3 cellular contexts compared by ENCODE assay signal in the genomic region with DNA sequence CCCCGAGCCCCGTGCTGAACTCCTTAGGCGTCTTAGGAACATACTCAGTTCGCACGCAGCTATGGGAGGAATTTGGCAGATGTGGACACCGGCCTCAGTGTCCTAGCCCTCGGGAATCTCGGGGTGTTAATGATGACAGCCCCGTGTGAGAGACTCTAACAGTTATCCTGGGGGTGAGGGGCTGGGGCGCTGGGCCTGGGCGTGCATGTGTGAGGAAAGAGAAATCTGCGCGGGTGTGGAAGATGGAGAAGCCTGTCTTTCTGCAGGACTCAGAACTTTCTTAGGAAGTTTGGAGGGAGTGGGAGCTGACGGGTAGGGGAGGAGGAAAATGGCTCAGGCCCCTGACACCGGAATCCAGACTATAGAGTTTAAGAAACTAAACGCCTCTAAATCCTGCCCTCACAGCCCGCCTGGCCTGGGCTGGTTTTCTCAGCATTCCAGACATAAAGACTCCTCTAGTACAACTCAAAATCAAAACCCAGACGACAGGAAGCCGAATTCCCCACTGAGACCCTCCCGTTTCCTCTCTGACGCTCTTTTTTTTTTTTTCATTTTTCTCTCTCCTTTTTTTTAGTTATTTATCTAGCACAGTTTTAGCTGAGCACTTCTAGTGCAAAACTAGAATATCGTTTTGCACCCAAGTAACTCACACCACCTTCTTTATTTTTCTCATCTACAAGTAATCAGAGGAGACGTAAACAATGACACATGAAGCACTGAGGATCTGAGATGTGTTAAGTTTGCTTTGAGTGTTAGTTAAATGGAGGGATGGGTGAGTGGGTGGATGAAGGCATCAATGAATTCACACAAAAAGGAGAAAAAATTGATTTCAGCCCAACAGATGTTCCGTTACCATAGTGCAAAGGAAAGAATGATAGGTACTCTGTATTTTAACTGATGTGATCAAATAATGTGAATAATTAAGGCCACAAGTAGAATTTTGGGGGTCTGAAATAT.
TF ChIP-seq lines count a peak whose summit lies in the region.

No MANE protein-coding gene starts in this region.

TF ChIP-seq in SK-N-SH, 30 proteins besides CTCF, POLR2A, EP300 and RAD21 (continued from another document):
- no peak for TF ChIP-seq RFX5 (IDR thresholded peaks at IDR 0.05; ENCODE audit: low read length)
- no peak for TF ChIP-seq TAF1 (IDR thresholded peaks at IDR 0.05; ENCODE audit: borderline replicate concordance, low read depth, low read length)

TF ChIP-seq in SK-N-SH treated with all-trans-retinoic acid at 6 μM for 48 hours, 23 proteins besides CTCF, POLR2A, EP300 and RAD21 (continued from another document):
- TF ChIP-seq, protein P1, sequence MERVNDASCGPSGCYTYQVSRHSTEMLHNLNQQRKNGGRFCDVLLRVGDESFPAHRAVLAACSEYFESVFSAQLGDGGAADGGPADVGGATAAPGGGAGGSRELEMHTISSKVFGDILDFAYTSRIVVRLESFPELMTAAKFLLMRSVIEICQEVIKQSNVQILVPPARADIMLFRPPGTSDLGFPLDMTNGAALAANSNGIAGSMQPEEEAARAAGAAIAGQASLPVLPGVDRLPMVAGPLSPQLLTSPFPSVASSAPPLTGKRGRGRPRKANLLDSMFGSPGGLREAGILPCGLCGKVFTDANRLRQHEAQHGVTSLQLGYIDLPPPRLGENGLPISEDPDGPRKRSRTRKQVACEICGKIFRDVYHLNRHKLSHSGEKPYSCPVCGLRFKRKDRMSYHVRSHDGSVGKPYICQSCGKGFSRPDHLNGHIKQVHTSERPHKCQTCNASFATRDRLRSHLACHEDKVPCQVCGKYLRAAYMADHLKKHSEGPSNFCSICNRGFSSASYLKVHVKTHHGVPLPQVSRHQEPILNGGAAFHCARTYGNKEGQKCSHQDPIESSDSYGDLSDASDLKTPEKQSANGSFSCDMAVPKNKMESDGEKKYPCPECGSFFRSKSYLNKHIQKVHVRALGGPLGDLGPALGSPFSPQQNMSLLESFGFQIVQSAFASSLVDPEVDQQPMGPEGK (CRISPR knock-in tag; IDR thresholded peaks at IDR 0.05; ENCODE audit: borderline replicate concordance) = no peak
- no peak for TF ChIP-seq ZNF70 (CRISPR knock-in tag; IDR thresholded peaks at IDR 0.05)
- TF ChIP-seq, protein P2, sequence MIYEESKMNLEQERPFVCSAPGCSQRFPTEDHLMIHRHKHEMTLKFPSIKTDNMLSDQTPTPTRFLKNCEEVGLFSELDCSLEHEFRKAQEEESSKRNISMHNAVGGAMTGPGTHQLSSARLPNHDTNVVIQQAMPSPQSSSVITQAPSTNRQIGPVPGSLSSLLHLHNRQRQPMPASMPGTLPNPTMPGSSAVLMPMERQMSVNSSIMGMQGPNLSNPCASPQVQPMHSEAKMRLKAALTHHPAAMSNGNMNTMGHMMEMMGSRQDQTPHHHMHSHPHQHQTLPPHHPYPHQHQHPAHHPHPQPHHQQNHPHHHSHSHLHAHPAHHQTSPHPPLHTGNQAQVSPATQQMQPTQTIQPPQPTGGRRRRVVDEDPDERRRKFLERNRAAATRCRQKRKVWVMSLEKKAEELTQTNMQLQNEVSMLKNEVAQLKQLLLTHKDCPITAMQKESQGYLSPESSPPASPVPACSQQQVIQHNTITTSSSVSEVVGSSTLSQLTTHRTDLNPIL (CRISPR knock-in tag; IDR thresholded peaks at IDR 0.05; ENCODE audit: low read depth) = no peak
- TF ChIP-seq, protein P3, sequence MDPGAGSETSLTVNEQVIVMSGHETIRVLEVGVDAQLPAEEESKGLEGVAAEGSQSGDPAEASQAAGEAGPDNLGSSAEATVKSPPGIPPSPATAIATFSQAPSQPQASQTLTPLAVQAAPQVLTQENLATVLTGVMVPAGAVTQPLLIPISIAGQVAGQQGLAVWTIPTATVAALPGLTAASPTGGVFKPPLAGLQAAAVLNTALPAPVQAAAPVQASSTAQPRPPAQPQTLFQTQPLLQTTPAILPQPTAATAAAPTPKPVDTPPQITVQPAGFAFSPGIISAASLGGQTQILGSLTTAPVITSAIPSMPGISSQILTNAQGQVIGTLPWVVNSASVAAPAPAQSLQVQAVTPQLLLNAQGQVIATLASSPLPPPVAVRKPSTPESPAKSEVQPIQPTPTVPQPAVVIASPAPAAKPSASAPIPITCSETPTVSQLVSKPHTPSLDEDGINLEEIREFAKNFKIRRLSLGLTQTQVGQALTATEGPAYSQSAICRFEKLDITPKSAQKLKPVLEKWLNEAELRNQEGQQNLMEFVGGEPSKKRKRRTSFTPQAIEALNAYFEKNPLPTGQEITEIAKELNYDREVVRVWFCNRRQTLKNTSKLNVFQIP (CRISPR knock-in tag; IDR thresholded peaks at IDR 0.05; ENCODE audit: borderline replicate concordance, low read depth) = no peak
- no peak for TF ChIP-seq ISL1 (CRISPR knock-in tag; IDR thresholded peaks at IDR 0.05)

TF ChIP-seq in liver, 16 proteins besides CTCF, POLR2A, EP300 and RAD21 (continued from another document):
- TF ChIP-seq, protein P4, sequence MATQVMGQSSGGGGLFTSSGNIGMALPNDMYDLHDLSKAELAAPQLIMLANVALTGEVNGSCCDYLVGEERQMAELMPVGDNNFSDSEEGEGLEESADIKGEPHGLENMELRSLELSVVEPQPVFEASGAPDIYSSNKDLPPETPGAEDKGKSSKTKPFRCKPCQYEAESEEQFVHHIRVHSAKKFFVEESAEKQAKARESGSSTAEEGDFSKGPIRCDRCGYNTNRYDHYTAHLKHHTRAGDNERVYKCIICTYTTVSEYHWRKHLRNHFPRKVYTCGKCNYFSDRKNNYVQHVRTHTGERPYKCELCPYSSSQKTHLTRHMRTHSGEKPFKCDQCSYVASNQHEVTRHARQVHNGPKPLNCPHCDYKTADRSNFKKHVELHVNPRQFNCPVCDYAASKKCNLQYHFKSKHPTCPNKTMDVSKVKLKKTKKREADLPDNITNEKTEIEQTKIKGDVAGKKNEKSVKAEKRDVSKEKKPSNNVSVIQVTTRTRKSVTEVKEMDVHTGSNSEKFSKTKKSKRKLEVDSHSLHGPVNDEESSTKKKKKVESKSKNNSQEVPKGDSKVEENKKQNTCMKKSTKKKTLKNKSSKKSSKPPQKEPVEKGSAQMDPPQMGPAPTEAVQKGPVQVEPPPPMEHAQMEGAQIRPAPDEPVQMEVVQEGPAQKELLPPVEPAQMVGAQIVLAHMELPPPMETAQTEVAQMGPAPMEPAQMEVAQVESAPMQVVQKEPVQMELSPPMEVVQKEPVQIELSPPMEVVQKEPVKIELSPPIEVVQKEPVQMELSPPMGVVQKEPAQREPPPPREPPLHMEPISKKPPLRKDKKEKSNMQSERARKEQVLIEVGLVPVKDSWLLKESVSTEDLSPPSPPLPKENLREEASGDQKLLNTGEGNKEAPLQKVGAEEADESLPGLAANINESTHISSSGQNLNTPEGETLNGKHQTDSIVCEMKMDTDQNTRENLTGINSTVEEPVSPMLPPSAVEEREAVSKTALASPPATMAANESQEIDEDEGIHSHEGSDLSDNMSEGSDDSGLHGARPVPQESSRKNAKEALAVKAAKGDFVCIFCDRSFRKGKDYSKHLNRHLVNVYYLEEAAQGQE (IDR thresholded peaks at IDR 0.05) = no peak
- no peak for TF ChIP-seq EGR1 (IDR thresholded peaks at IDR 0.05; ENCODE audit: low read depth in 2 of 2)
- TF ChIP-seq YY1 (IDR thresholded peaks at IDR 0.05) = no peak
- TF ChIP-seq, protein P5, sequence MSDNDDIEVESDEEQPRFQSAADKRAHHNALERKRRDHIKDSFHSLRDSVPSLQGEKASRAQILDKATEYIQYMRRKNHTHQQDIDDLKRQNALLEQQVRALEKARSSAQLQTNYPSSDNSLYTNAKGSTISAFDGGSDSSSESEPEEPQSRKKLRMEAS (IDR thresholded peaks at IDR 0.05) = no peak
- TF ChIP-seq FOXA1 (IDR thresholded peaks at IDR 0.05) = no peak
- no peak for TF ChIP-seq HNF4A (conservative IDR thresholded peaks at IDR 0.05)
- no peak for TF ChIP-seq SP1 (IDR thresholded peaks at IDR 0.05)
- no peak for TF ChIP-seq JUND (IDR thresholded peaks at IDR 0.05)
- TF ChIP-seq, protein P6, sequence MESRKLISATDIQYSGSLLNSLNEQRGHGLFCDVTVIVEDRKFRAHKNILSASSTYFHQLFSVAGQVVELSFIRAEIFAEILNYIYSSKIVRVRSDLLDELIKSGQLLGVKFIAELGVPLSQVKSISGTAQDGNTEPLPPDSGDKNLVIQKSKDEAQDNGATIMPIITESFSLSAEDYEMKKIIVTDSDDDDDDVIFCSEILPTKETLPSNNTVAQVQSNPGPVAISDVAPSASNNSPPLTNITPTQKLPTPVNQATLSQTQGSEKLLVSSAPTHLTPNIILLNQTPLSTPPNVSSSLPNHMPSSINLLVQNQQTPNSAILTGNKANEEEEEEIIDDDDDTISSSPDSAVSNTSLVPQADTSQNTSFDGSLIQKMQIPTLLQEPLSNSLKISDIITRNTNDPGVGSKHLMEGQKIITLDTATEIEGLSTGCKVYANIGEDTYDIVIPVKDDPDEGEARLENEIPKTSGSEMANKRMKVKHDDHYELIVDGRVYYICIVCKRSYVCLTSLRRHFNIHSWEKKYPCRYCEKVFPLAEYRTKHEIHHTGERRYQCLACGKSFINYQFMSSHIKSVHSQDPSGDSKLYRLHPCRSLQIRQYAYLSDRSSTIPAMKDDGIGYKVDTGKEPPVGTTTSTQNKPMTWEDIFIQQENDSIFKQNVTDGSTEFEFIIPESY (IDR thresholded peaks at IDR 0.05) = no peak
- TF ChIP-seq GABPA (IDR thresholded peaks at IDR 0.05 in 1 of 2, conservative IDR thresholded peaks at IDR 0.05 in 1 of 2) = no peak
- no peak for TF ChIP-seq FOXA2 (IDR thresholded peaks at IDR 0.05)
- no peak for TF ChIP-seq TAF1 (conservative IDR thresholded peaks at IDR 0.05)
- no peak for TF ChIP-seq RXRA (IDR thresholded peaks at IDR 0.05)
- no peak for TF ChIP-seq HNF4G (IDR thresholded peaks at IDR 0.05)
